Comparison of ENCODE assay signal across 1 cellular context in genomic region chr9:36802171-36802920, GRCh38.
TF ChIP-seq lines count a peak whose summit lies in the region.

No MANE protein-coding gene starts in this region.

TF ChIP-seq in WTC11, 78 proteins besides CTCF, POLR2A, EP300 and RAD21 (continued from another document):
- TF ChIP-seq PRDM15 (CRISPR knock-in tag; IDR thresholded peaks at IDR 0.05): no peak
- TF ChIP-seq, protein P1, sequence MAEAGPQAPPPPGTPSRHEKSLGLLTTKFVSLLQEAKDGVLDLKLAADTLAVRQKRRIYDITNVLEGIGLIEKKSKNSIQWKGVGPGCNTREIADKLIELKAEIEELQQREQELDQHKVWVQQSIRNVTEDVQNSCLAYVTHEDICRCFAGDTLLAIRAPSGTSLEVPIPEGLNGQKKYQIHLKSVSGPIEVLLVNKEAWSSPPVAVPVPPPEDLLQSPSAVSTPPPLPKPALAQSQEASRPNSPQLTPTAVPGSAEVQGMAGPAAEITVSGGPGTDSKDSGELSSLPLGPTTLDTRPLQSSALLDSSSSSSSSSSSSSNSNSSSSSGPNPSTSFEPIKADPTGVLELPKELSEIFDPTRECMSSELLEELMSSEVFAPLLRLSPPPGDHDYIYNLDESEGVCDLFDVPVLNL (CRISPR knock-in tag; IDR thresholded peaks at IDR 0.05; ENCODE audit: borderline replicate concordance, low read depth): no peak
- no peak for TF ChIP-seq ZNF423 (CRISPR knock-in tag; IDR thresholded peaks at IDR 0.05)
- TF ChIP-seq, protein P2, sequence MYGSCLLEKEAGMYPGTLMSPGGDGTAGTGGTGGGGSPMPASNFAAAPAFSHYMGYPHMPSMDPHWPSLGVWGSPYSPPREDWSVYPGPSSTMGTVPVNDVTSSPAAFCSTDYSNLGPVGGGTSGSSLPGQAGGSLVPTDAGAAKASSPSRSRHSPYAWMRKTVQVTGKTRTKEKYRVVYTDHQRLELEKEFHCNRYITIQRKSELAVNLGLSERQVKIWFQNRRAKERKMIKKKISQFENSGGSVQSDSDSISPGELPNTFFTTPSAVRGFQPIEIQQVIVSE (CRISPR knock-in tag; IDR thresholded peaks at IDR 0.05; ENCODE audit: borderline replicate concordance): no peak
- TF ChIP-seq ZNF532 (CRISPR knock-in tag; IDR thresholded peaks at IDR 0.05; ENCODE audit: borderline replicate concordance): no peak
